14 cellular contexts compared by ENCODE assay signal in genomic region chr10:369441-370221, GRCh38.
DNase-seq lines count a peak whose midpoint lies in the region; ATAC-seq and TF ChIP-seq lines count a peak whose summit lies in the region.
"Had no signal": no experiment of that assay in that cellular context is flagged by ENCODE, and none has a peak within 500 bp of the region (broad histone marks: within the 10 kb centered on the region; RNA-seq: fewer than 3 reads in every experiment).

No MANE protein-coding gene starts in this region.

- H3K9me2 ChIP-seq in OCI-LY1 (ENCODE audit: low read depth, low read length): no peaks in the 10 kb centered on the region

- TF ChIP-seq POLR2A in thyroid gland (IDR thresholded peaks at IDR 0.05) (no peak), body of pancreas (IDR thresholded peaks at IDR 0.05) (no peak), stomach (IDR thresholded peaks at IDR 0.05) (no peak)

- H3K27ac ChIP-seq in OCI-LY1 (ENCODE audit: low read depth, low read length, poor library complexity, severe bottlenecking): peak overlapping the region; percentile 98
- peak overlapping the region; percentile 86 for H3K27ac ChIP-seq in endodermal cell (ENCODE audit: low read depth, low read length)
- H3K27ac ChIP-seq in thyroid gland: peak overlapping the region in 2 of 3 donors; percentile 4 to 25
- no peak overlapping the region for H3K27ac ChIP-seq in body of pancreas
- peak overlapping the region in 1 of 5 donors; percentile 83 for H3K27ac ChIP-seq in stomach
- H3K27ac ChIP-seq: PC-9 had no signal

- H3K9me3 ChIP-seq in OCI-LY1 (ENCODE audit: low read length): no peaks in the 10 kb centered on the region
- peaks cover 2% of the 10 kb centered on the region for H3K9me3 ChIP-seq in endodermal cell (ENCODE audit: control insufficient read depth, low read length)
- H3K9me3 ChIP-seq in thyroid gland: no peaks in the 10 kb centered on the region
- H3K9me3 ChIP-seq in body of pancreas: no peaks in the 10 kb centered on the region
- no peaks in the 10 kb centered on the region for H3K9me3 ChIP-seq in stomach

- H3K36me3 Mint-ChIP-seq in endodermal cell (ENCODE audit: low read depth): peaks cover 29% of the 10 kb centered on the region
- H3K36me3 Mint-ChIP-seq in mesothelial cell of epicardium: peaks cover 20% of the 10 kb centered on the region

- H3K27me3 ChIP-seq in OCI-LY1 (ENCODE audit: insufficient read depth, low read length) (no peaks in the 10 kb centered on the region), endodermal cell (ENCODE audit: control insufficient read depth, insufficient read depth, low read length, poor library complexity, severe bottlenecking) (no peaks in the 10 kb centered on the region), thyroid gland (no peaks in the 10 kb centered on the region), body of pancreas (no peaks in the 10 kb centered on the region), stomach (no peaks in the 10 kb centered on the region)

- no peak for ATAC-seq in HG03354 (IDR thresholded peaks at IDR 0.05; ENCODE audit: poor library complexity, severe bottlenecking, unreplicated experiment)
- ATAC-seq in body of pancreas: no peak
- no peak for ATAC-seq in HG02870 (IDR thresholded peaks at IDR 0.05; ENCODE audit: unreplicated experiment)
- ATAC-seq: GM12878, GM23338, left colon had no signal

- no peaks in the 10 kb centered on the region for H3F3A ChIP-seq in OCI-LY1 (ENCODE audit: insufficient read depth, low read length)

- DNase-seq in endodermal cell (no peak), mesothelial cell of epicardium (ENCODE audit: low spot score in 2 of 2, unreplicated experiment in 2 of 2) (no peak), thyroid gland (no peak), body of pancreas (no peak), stomach (no peak)
- DNase-seq: NCI-H1048, NCI-H446, PC-9 had no signal

- no peaks in the 10 kb centered on the region for H3K27me3 Mint-ChIP-seq in endodermal cell (ENCODE audit: insufficient read depth)
- H3K27me3 Mint-ChIP-seq in mesothelial cell of epicardium (ENCODE audit: low read depth): no peaks in the 10 kb centered on the region

- H3K36me3 ChIP-seq in OCI-LY1 (ENCODE audit: insufficient read depth, low read length): peaks cover 81% of the 10 kb centered on the region
- H3K36me3 ChIP-seq in endodermal cell (ENCODE audit: control insufficient read depth, insufficient read depth, low read length): peaks cover 22% of the 10 kb centered on the region
- no peaks in the 10 kb centered on the region for H3K36me3 ChIP-seq in thyroid gland
- peaks cover 0 to 12% of the 10 kb centered on the region in 2 donors for H3K36me3 ChIP-seq in body of pancreas (replicated peaks in 1 of 2; ENCODE audit: insufficient read depth in 1 of 2, low read depth in 2 of 2)
- peaks cover 33 to 56% (median 49%) of the 10 kb centered on the region in 4 donors for H3K36me3 ChIP-seq in stomach

- H4K20me1 ChIP-seq in OCI-LY1 (ENCODE audit: insufficient read depth, low read length): no peaks in the 10 kb centered on the region

- H2AFZ ChIP-seq in OCI-LY1 (ENCODE audit: low read length): no peak overlapping the region
- H2AFZ ChIP-seq: GM23338, PC-9 had no signal

- TF ChIP-seq CTCF in OCI-LY1 (IDR thresholded peaks at IDR 0.05; ENCODE audit: low read length) (no peak), endodermal cell (conservative IDR thresholded peaks at IDR 0.05) (no peak), mesothelial cell of epicardium (IDR thresholded peaks at IDR 0.05; ENCODE audit: unreplicated experiment) (no peak), thyroid gland (IDR thresholded peaks at IDR 0.05) (no peak), body of pancreas (IDR thresholded peaks at IDR 0.05) (no peak), stomach (IDR thresholded peaks at IDR 0.05) (no peak)

- H3K4me1 ChIP-seq in OCI-LY1 (ENCODE audit: insufficient read depth, low read length, severe bottlenecking) (peaks cover 97% of the 10 kb centered on the region), endodermal cell (ENCODE audit: control insufficient read depth, insufficient read depth, low read length) (no peaks in the 10 kb centered on the region), thyroid gland (peaks cover 25 to 49% of the 10 kb centered on the region in 2 donors), body of pancreas (no peaks in the 10 kb centered on the region), stomach (peaks cover 0 to 52% (median 25%) of the 10 kb centered on the region in 4 donors)

- H3K4me3 ChIP-seq in OCI-LY1 (ENCODE audit: low read depth, low read length, poor library complexity, severe bottlenecking) (no peak overlapping the region), endodermal cell (ENCODE audit: low read length) (no peak overlapping the region), thyroid gland (replicated peaks in 1 of 3) (no peak overlapping the region), body of pancreas (no peak overlapping the region), stomach (no peak overlapping the region)
- H3K4me3 ChIP-seq: GM12878, GM23338, PC-9 had no signal

- no peak overlapping the region for H3K4me3 Mint-ChIP-seq in endodermal cell
- H3K4me3 Mint-ChIP-seq in mesothelial cell of epicardium: peak overlapping the region; percentile 3
- H3K4me3 Mint-ChIP-seq: GM23338 had no signal

- H3K4me1 Mint-ChIP-seq in endodermal cell: peaks cover 4% of the 10 kb centered on the region
- H3K4me1 Mint-ChIP-seq in mesothelial cell of epicardium: peaks cover 64% of the 10 kb centered on the region

- no peak for TF ChIP-seq EP300 in stomach (IDR thresholded peaks at IDR 0.05)

- no peak overlapping the region; the same call in 1 of the 2 replicates for H3K4me2 ChIP-seq in OCI-LY1 (ENCODE audit: low read length)
- H3K4me2 ChIP-seq: GM23338, PC-9 had no signal

- H3K27ac Mint-ChIP-seq in endodermal cell: peak overlapping the region; percentile 35
- H3K27ac Mint-ChIP-seq in mesothelial cell of epicardium: peak overlapping the region; percentile 88
- H3K27ac Mint-ChIP-seq: GM23338 had no signal

- no peak overlapping the region; the same call in 1 of the 2 replicates for H3K9ac ChIP-seq in OCI-LY1 (ENCODE audit: low read length)
- no peak overlapping the region for H3K9ac ChIP-seq in endodermal cell (ENCODE audit: extremely low read depth, low read length, poor library complexity, severe bottlenecking)

- H3K79me2 ChIP-seq in OCI-LY1 (ENCODE audit: insufficient read depth, low read length): no peaks in the 10 kb centered on the region

- H3K9me3 Mint-ChIP-seq in endodermal cell (no peaks in the 10 kb centered on the region), mesothelial cell of epicardium (no peaks in the 10 kb centered on the region)
- H3K9me3 Mint-ChIP-seq: GM23338 had no signal

- 94% methylated on average over 16 to 21 of the region's 21 CpGs for WGBS in endodermal cell (ENCODE audit: insufficient coverage in 1 of 2, insufficient read length in 1 of 2), 2 experiments
- 73 to 81% methylated on average over 19 to 21 of the region's 21 CpGs for WGBS in thyroid gland, 2 donors
- 82 to 88% methylated on average over 10 to 21 of the region's 21 CpGs for WGBS in body of pancreas, 2 donors
- 77 to 93% (median 87%) methylated on average over 20 to 21 of the region's 21 CpGs for WGBS in stomach, 5 donors

- intact Hi-C loops in thyroid gland (cut with DNase I): no loop called here
- intact Hi-C loops in body of pancreas (cut with DNase I): no loop called here
- intact Hi-C loops in stomach (cut with DNase I; ENCODE audit: low total_unique reads): no loop called here

Comparison
In these comparisons a context has a peak if more than half of its experiments do, and no peak if none do; other contexts are left out.
1. H3K27ac ChIP-seq: peak in OCI-LY1 (single experiment), endodermal cell (single experiment) and thyroid gland (2 of 3); none in body of pancreas (0 of 4).